ENCODE assay signal across 1 cellular context in genomic region chr1:79079770-79080169, GRCh38.
TF ChIP-seq lines count a peak whose summit lies in the region.

No MANE protein-coding gene starts in this region.

TF ChIP-seq in HepG2, 621 proteins besides CTCF, POLR2A, EP300 and RAD21 (continued from another document):
- TF ChIP-seq ZNF362 (CRISPR knock-in tag; IDR thresholded peaks at IDR 0.05; ENCODE audit: borderline replicate concordance) (no peak), ZNF138 (CRISPR knock-in tag; IDR thresholded peaks at IDR 0.05; ENCODE audit: low read depth) (no peak), HNRNPH1 (optimal IDR thresholded peaks at IDR 0.05; ENCODE audit: low read depth, low read length) (no peak), ZSCAN30 (CRISPR knock-in tag; IDR thresholded peaks at IDR 0.05) (no peak)
